Comparison of ENCODE assay signal across 4 cellular contexts in the genomic region with DNA sequence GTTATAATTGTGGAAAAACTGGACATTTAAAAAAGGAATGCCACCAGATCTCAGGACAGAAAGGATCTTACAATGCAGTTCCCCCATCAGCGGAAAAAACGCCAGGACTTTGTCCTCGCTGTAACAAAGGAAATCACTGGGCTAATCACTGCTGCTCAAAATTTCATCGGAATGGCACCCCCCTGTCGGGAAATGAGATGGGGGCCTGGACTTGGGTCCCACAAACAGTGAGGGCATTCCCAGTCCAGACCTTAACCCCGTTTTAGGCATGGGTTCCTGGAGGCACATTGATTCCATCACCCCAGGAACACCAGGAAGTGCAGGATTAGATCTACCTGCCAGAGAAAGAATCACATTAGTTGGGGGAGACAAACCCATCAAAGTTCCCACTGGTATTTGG. TPM values are rescaled to one million over a fixed set of nuclear protein-coding genes. Genes with fewer than 3 reads are reported as not detected.
"Had no signal": no experiment of that assay in that cellular context is flagged by ENCODE, and none has a peak within 500 bp of the region (broad histone marks: within the 10 kb centered on the region; RNA-seq: fewer than 3 reads in every experiment).

No MANE protein-coding gene starts in this region.

RNA-seq across cellular contexts. Expression of a gene that starts 16.3 kb away (rescaled TPM):
- total RNA-seq: LHCN-M2, M059J, MCF 10A, NCI-H460 had no signal
